Comparison of ENCODE assay signal across 30 cellular contexts in genomic region chr12:9333129-9333528, GRCh38.
"Had no signal": no experiment of that assay in that cellular context is flagged by ENCODE, and none has a peak within 500 bp of the region (broad histone marks: within the 10 kb centered on the region; RNA-seq: fewer than 3 reads in every experiment).

No MANE protein-coding gene starts in this region.

- H3K4me1 ChIP-seq: breast epithelium, colonic mucosa, SJSA1 had no signal

- H3K27me3 ChIP-seq: breast epithelium, colonic mucosa, SJSA1 had no signal

- H3K9me3 ChIP-seq: colonic mucosa had no signal

- H3K4me3 ChIP-seq: breast epithelium, colonic mucosa, SJSA1 had no signal

- H3K27me3 Mint-ChIP-seq: activated B cell treated with CpG ODN at 0.5 μM for 24 hours; activated CD4-positive, alpha-beta T cell treated with anti-CD3 and anti-CD28 coated beads, Interleukin-2, amount 10 ng/mL, durations not matched to agents 24 days and 14 days; activated naive CD4-positive, alpha-beta T cell treated with anti-CD3 and anti-CD28 coated beads, Interleukin-2, amount 10 ng/mL, durations not matched to agents 7 days and 5 days; activated naive CD8-positive, alpha-beta T cell treated with anti-CD3 and anti-CD28 coated beads for 36 hours; T-helper 17 cell had no signal

- H3K4me3 Mint-ChIP-seq: activated B cell treated with CpG ODN at 0.5 μM for 24 hours; activated CD4-positive, alpha-beta T cell treated with anti-CD3 and anti-CD28 coated beads, Interleukin-2, amount 10 ng/mL, durations not matched to agents 24 days and 14 days; activated naive CD4-positive, alpha-beta T cell treated with anti-CD3 and anti-CD28 coated beads, Interleukin-2, amount 10 ng/mL, durations not matched to agents 7 days and 5 days; activated naive CD8-positive, alpha-beta T cell treated with anti-CD3 and anti-CD28 coated beads for 36 hours; T-helper 17 cell had no signal

- DNase-seq: activated B cell treated with CpG ODN at 0.5 μM for 24 hours; activated CD4-positive, alpha-beta T cell treated with anti-CD3 and anti-CD28 coated beads for 1 hour; activated CD4-positive, alpha-beta T cell treated with anti-CD3 and anti-CD28 coated beads, Interleukin-2, amount 10 ng/mL, durations not matched to agents 24 days and 14 days; activated CD4-positive, alpha-beta T cell treated with anti-CD3 and anti-CD28 coated beads, Interleukin-2, amount 50 U/mL, for 48 hours; activated CD8-positive, alpha-beta memory T cell treated with anti-CD3 and anti-CD28 coated beads for 24 hours; activated gamma-delta T cell treated with Interleukin-2 at 50 U/mL for 16 hours; activated naive CD4-positive, alpha-beta T cell treated with anti-CD3 and anti-CD28 coated beads, Interleukin-2, amount 10 ng/mL, durations not matched to agents 7 days and 5 days; activated naive CD8-positive, alpha-beta T cell treated with anti-CD3 and anti-CD28 coated beads for 36 hours; activated T-cell treated with anti-CD3 and anti-CD28 coated beads, Interleukin-2, amount 50 U/mL, for 48 hours; caudate nucleus; colonic mucosa; Kasumi-1; NCI-H1105; NCI-H1436; NCI-H1694 treated with DMSO at 0.1 percent for 48 hours; NCI-H2029 treated with DMSO at 0.1 percent for 48 hours; NCI-H345; NCI-H510A; NCI-H526 treated with DMSO at 0.1 percent for 48 hours; NCI-H82; NK-92 treated with Interleukin-12 subunit alpha and Interleukin-12 subunit beta, amount 100 ng/mL, for 24 hours; PC-3; SHP77; T-helper 17 cell; T-helper 9 cell had no signal

- H3K27ac ChIP-seq: breast epithelium, colonic mucosa, SJSA1 had no signal

- H3K27ac Mint-ChIP-seq: activated B cell treated with CpG ODN at 0.5 μM for 24 hours; activated CD4-positive, alpha-beta T cell treated with anti-CD3 and anti-CD28 coated beads, Interleukin-2, amount 10 ng/mL, durations not matched to agents 24 days and 14 days; activated naive CD4-positive, alpha-beta T cell treated with anti-CD3 and anti-CD28 coated beads, Interleukin-2, amount 10 ng/mL, durations not matched to agents 7 days and 5 days; activated naive CD8-positive, alpha-beta T cell treated with anti-CD3 and anti-CD28 coated beads for 36 hours; activated T-helper 2 cell treated with anti-CD3 and anti-CD28 coated beads, Interferon-gamma antibody, Interleukin-2, Interleukin-4, amounts not matched to agents 10 μg/mL and 5 μg/mL and 100 μg/mL, durations not matched to agents 14 hours and 24 hours and 36 hours; T-helper 17 cell had no signal

- FAIRE-seq: RCC 7860, TTC549 had no signal

- ATAC-seq: PC-3, T-helper 17 cell had no signal

- H3K36me3 ChIP-seq: breast epithelium, colonic mucosa, SJSA1 had no signal
